ENCODE assay signal across 20 cellular contexts in the genomic region with DNA sequence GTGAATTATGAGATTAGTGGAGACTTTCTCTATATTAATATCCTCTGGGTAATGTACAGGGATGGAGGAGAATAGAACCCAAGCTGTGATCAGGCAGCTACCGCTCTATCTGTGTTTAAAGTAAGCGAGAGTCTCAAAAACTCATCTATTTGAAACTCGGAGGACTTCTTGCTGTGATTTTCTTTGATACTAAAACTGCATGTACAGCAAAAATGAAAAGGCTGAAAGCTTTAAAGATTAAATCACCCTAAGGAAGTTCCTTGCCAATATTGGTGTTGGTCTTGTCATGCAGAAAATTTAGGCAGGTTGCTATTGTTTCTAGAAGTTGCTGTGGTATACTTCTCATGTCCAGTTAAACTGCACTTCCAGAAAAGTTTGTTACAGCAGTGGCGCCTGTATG.
A peak's percentile ranks its signal among the peaks of the same experiment; 100 is the strongest.
DNase-seq lines count a peak whose midpoint lies in the region; ATAC-seq, FAIRE-seq and TF ChIP-seq lines count a peak whose summit lies in the region.
"Had no signal": no experiment of that assay in that cellular context is flagged by ENCODE, and none has a peak within 500 bp of the region (broad histone marks: within the 10 kb centered on the region; RNA-seq: fewer than 3 reads in every experiment).

No MANE protein-coding gene starts in this region.

- H3K4me1 ChIP-seq in A549 = no peaks in the 10 kb centered on the region
- H3K4me1 ChIP-seq in Karpas-422 (ENCODE audit: low read length) = no peaks in the 10 kb centered on the region
- peaks cover 27% of the 10 kb centered on the region for H3K4me1 ChIP-seq in parathyroid adenoma
- no peaks in the 10 kb centered on the region for H3K4me1 ChIP-seq in spleen
- H3K4me1 ChIP-seq: BLaER1 treated with 17β-estradiol and CSF1 and Interleukin-3, amounts not matched to agents 10 nM and 100 nM; Caco-2 had no signal

- no peaks in the 10 kb centered on the region for H3K27me3 ChIP-seq in Karpas-422 (ENCODE audit: low read length)
- no peaks in the 10 kb centered on the region for H3K27me3 ChIP-seq in parathyroid adenoma (ENCODE audit: control insufficient read depth, insufficient read depth, low read length)
- no peaks in the 10 kb centered on the region for H3K27me3 ChIP-seq in spleen (replicated peaks in 1 of 7)
- H3K27me3 ChIP-seq: BLaER1 treated with 17β-estradiol and CSF1 and Interleukin-3, amounts not matched to agents 10 nM and 100 nM had no signal

- TF ChIP-seq CTCF in A549 (IDR thresholded peaks at IDR 0.05) = no peak
- no peak for TF ChIP-seq CTCF in parathyroid adenoma (IDR thresholded peaks at IDR 0.05)
- TF ChIP-seq CTCF in spleen (IDR thresholded peaks at IDR 0.05 in 8 of 11, conservative IDR thresholded peaks at IDR 0.05 in 3 of 11) = no peak

- intact Hi-C loops in spleen (cut with DNase I; ENCODE audit: low total_unique reads) = no loop called here

- H3K4me2 ChIP-seq in A549 (no peak overlapping the region), Karpas-422 (ENCODE audit: low read depth, low read length, poor library complexity, severe bottlenecking) (no peak overlapping the region), parathyroid adenoma (ENCODE audit: low read length) (no peak overlapping the region)
- H3K4me2 ChIP-seq: BLaER1 treated with 17β-estradiol and CSF1 and Interleukin-3, amounts not matched to agents 10 nM and 100 nM had no signal

- H3K36me3 ChIP-seq in Karpas-422 (ENCODE audit: insufficient read depth, low read length) (no peaks in the 10 kb centered on the region), parathyroid adenoma (ENCODE audit: control insufficient read depth, insufficient read depth, low read length) (peaks cover 9% of the 10 kb centered on the region), spleen (no peaks in the 10 kb centered on the region)
- H3K36me3 ChIP-seq: BLaER1 treated with 17β-estradiol and CSF1 and Interleukin-3, amounts not matched to agents 10 nM and 100 nM had no signal

- CTCF ChIA-PET in A549 (lab: Yijun Ruan, JAX) = no interaction called here

- H2AFZ ChIP-seq in Karpas-422 (ENCODE audit: low read length) (no peak overlapping the region), parathyroid adenoma (no peak overlapping the region)

- 47% methylated on average over 4 of the region's 4 CpGs for WGBS in A549 (ENCODE audit: missing lambda C conversion rate)
- 90 to 96% (median 95%) methylated on average over 4 of the region's 4 CpGs for WGBS in spleen, 5 donors

- no peaks in the 10 kb centered on the region for H3K9me2 ChIP-seq in Karpas-422 (replicated peaks; ENCODE audit: insufficient read depth, low read length)

- H3K27ac ChIP-seq in A549 = no peak overlapping the region
- no peak overlapping the region for H3K27ac ChIP-seq in Karpas-422 (ENCODE audit: low read length)
- H3K27ac ChIP-seq in parathyroid adenoma = peak overlapping the region; percentile 72
- no peak overlapping the region for H3K27ac ChIP-seq in spleen
- H3K27ac ChIP-seq: BLaER1 treated with 17β-estradiol and CSF1 and Interleukin-3, amounts not matched to agents 10 nM and 100 nM; C4-2B had no signal

- H4K20me1 ChIP-seq in Karpas-422 (ENCODE audit: insufficient read depth, low read depth, low read length) = no peaks in the 10 kb centered on the region
- H4K20me1 ChIP-seq: BLaER1 treated with 17β-estradiol and CSF1 and Interleukin-3, amounts not matched to agents 10 nM and 100 nM had no signal

- no peak for ATAC-seq in A549
- ATAC-seq: CD8-positive, alpha-beta T cell had no signal

- H3K4me3 ChIP-seq in A549 (no peak overlapping the region), Karpas-422 (ENCODE audit: low read length) (no peak overlapping the region), parathyroid adenoma (ENCODE audit: low read depth, low read length) (no peak overlapping the region), spleen (no peak overlapping the region)
- H3K4me3 ChIP-seq: BLaER1 treated with 17β-estradiol and CSF1 and Interleukin-3, amounts not matched to agents 10 nM and 100 nM had no signal

- POLR2A ChIA-PET in A549 (lab: Yijun Ruan, JAX) = no interaction called here

- H3K79me2 ChIP-seq in Karpas-422 (ENCODE audit: low read length) (no peaks in the 10 kb centered on the region), parathyroid adenoma (no peaks in the 10 kb centered on the region)

- FAIRE-seq in A549 (lab: Jason Lieb, UNC) = no peak
- FAIRE-seq: A204.1, D721Med, G401.6, GM12891, GM19239 had no signal

- no peak for TF ChIP-seq POLR2A in A549 (IDR thresholded peaks at IDR 0.05; ENCODE audit: low read length)
- no peak for TF ChIP-seq POLR2A in spleen (IDR thresholded peaks at IDR 0.05)

- DNase-seq in A549 (ENCODE audit: low read depth in 1 of 2, low spot score in 1 of 2) (no peak), Karpas-422 (peak; percentile 32), spleen (no peak)
- DNase-seq in activated T-cell treated with anti-CD3 and anti-CD28 coated beads, Interleukin-2, amount 50 U/mL, for 1 hour = no peak
- DNase-seq: 8988T; AML-193; Caco-2; Calu3; CD4-positive, alpha-beta T cell; CD8-positive, alpha-beta T cell; DMS79 treated with DMSO at 0.1 percent for 48 hours; GF-D8 had no signal

- H3K9me3 ChIP-seq in A549 = no peaks in the 10 kb centered on the region; the same call in 2 of the 3 replicates
- H3K9me3 ChIP-seq in Karpas-422 (ENCODE audit: low read length) = no peaks in the 10 kb centered on the region
- H3K9me3 ChIP-seq in parathyroid adenoma (ENCODE audit: control insufficient read depth, low read length) = no peaks in the 10 kb centered on the region
- no peaks in the 10 kb centered on the region for H3K9me3 ChIP-seq in spleen
- H3K9me3 ChIP-seq: BLaER1 treated with 17β-estradiol and CSF1 and Interleukin-3, amounts not matched to agents 10 nM and 100 nM; Caco-2 had no signal

- TF ChIP-seq RAD21 in A549 (conservative IDR thresholded peaks at IDR 0.05 in 1 of 2, IDR thresholded peaks at IDR 0.05 in 1 of 2) = no peak

- no peak for TF ChIP-seq EP300 in A549 (IDR thresholded peaks at IDR 0.05)

- H3K9ac ChIP-seq in Karpas-422 (ENCODE audit: low read length) (no peak overlapping the region), parathyroid adenoma (no peak overlapping the region)
- H3K9ac ChIP-seq: BLaER1 treated with 17β-estradiol and CSF1 and Interleukin-3, amounts not matched to agents 10 nM and 100 nM had no signal

TF ChIP-seq in A549, 52 proteins besides CTCF, POLR2A, EP300 and RAD21:
- TF ChIP-seq MAFK (IDR thresholded peaks at IDR 0.05; ENCODE audit: partially characterized antibody) = peak; percentile 60
- no peak for TF ChIP-seq ZFP36 (IDR thresholded peaks at IDR 0.05; ENCODE audit: borderline replicate concordance, partially characterized antibody)
